ENCODE assay signal across 1 cellular context in the genomic region with DNA sequence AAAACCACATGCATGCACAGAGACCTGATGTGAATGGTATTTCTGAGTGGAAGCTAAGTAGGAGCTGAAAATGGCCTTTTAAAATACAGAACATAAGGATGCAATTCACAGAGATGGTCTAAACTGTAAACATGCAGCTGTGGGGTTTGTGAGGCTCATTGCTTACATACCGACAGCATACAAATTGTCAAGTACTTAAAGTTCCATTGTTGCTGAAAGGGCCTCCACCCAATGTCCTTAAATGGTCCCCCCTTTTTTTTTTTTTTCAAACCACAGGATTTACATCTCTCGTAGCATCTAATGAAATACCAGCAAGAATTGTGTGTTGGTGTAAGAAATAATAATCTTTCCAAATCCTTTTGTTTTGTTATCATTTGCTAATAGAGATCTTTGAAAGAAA.
TF ChIP-seq lines count a peak whose summit lies in the region.

No MANE protein-coding gene starts in this region.

TF ChIP-seq in WTC11, 78 proteins besides CTCF, POLR2A, EP300 and RAD21 (continued from another document):
- TF ChIP-seq, protein P1, sequence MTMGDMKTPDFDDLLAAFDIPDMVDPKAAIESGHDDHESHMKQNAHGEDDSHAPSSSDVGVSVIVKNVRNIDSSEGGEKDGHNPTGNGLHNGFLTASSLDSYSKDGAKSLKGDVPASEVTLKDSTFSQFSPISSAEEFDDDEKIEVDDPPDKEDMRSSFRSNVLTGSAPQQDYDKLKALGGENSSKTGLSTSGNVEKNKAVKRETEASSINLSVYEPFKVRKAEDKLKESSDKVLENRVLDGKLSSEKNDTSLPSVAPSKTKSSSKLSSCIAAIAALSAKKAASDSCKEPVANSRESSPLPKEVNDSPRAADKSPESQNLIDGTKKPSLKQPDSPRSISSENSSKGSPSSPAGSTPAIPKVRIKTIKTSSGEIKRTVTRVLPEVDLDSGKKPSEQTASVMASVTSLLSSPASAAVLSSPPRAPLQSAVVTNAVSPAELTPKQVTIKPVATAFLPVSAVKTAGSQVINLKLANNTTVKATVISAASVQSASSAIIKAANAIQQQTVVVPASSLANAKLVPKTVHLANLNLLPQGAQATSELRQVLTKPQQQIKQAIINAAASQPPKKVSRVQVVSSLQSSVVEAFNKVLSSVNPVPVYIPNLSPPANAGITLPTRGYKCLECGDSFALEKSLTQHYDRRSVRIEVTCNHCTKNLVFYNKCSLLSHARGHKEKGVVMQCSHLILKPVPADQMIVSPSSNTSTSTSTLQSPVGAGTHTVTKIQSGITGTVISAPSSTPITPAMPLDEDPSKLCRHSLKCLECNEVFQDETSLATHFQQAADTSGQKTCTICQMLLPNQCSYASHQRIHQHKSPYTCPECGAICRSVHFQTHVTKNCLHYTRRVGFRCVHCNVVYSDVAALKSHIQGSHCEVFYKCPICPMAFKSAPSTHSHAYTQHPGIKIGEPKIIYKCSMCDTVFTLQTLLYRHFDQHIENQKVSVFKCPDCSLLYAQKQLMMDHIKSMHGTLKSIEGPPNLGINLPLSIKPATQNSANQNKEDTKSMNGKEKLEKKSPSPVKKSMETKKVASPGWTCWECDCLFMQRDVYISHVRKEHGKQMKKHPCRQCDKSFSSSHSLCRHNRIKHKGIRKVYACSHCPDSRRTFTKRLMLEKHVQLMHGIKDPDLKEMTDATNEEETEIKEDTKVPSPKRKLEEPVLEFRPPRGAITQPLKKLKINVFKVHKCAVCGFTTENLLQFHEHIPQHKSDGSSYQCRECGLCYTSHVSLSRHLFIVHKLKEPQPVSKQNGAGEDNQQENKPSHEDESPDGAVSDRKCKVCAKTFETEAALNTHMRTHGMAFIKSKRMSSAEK (CRISPR knock-in tag; IDR thresholded peaks at IDR 0.05; ENCODE audit: borderline replicate concordance), result no peak
- TF ChIP-seq, protein P2, sequence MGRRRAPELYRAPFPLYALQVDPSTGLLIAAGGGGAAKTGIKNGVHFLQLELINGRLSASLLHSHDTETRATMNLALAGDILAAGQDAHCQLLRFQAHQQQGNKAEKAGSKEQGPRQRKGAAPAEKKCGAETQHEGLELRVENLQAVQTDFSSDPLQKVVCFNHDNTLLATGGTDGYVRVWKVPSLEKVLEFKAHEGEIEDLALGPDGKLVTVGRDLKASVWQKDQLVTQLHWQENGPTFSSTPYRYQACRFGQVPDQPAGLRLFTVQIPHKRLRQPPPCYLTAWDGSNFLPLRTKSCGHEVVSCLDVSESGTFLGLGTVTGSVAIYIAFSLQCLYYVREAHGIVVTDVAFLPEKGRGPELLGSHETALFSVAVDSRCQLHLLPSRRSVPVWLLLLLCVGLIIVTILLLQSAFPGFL (CRISPR knock-in tag; IDR thresholded peaks at IDR 0.05; ENCODE audit: borderline replicate concordance), result no peak
- TF ChIP-seq MXD4 (CRISPR knock-in tag; IDR thresholded peaks at IDR 0.05; ENCODE audit: borderline replicate concordance), result no peak
- TF ChIP-seq NFATC4 (CRISPR knock-in tag; IDR thresholded peaks at IDR 0.05), result no peak
- TF ChIP-seq, protein P3, sequence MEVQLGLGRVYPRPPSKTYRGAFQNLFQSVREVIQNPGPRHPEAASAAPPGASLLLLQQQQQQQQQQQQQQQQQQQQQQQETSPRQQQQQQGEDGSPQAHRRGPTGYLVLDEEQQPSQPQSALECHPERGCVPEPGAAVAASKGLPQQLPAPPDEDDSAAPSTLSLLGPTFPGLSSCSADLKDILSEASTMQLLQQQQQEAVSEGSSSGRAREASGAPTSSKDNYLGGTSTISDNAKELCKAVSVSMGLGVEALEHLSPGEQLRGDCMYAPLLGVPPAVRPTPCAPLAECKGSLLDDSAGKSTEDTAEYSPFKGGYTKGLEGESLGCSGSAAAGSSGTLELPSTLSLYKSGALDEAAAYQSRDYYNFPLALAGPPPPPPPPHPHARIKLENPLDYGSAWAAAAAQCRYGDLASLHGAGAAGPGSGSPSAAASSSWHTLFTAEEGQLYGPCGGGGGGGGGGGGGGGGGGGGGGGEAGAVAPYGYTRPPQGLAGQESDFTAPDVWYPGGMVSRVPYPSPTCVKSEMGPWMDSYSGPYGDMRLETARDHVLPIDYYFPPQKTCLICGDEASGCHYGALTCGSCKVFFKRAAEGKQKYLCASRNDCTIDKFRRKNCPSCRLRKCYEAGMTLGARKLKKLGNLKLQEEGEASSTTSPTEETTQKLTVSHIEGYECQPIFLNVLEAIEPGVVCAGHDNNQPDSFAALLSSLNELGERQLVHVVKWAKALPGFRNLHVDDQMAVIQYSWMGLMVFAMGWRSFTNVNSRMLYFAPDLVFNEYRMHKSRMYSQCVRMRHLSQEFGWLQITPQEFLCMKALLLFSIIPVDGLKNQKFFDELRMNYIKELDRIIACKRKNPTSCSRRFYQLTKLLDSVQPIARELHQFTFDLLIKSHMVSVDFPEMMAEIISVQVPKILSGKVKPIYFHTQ (CRISPR knock-in tag; IDR thresholded peaks at IDR 0.05), result no peak
- no peak for TF ChIP-seq CDX4 (CRISPR knock-in tag; IDR thresholded peaks at IDR 0.05; ENCODE audit: borderline replicate concordance)
- TF ChIP-seq ZNF416 (CRISPR knock-in tag; IDR thresholded peaks at IDR 0.05), result no peak
- TF ChIP-seq ZNF138 (CRISPR knock-in tag; conservative IDR thresholded peaks at IDR 0.05), result no peak
- no peak for TF ChIP-seq RELA (CRISPR knock-in tag; IDR thresholded peaks at IDR 0.05; ENCODE audit: borderline replicate concordance)
- TF ChIP-seq FOXP1 (CRISPR knock-in tag; IDR thresholded peaks at IDR 0.05; ENCODE audit: borderline replicate concordance), result no peak
- TF ChIP-seq NR3C1 (CRISPR knock-in tag; conservative IDR thresholded peaks at IDR 0.05; ENCODE audit: low read depth), result no peak
- no peak for TF ChIP-seq ZNF671 (CRISPR knock-in tag; IDR thresholded peaks at IDR 0.05)
- TF ChIP-seq CREM (CRISPR knock-in tag; IDR thresholded peaks at IDR 0.05), result no peak
- TF ChIP-seq IRF1 (CRISPR knock-in tag; IDR thresholded peaks at IDR 0.05), result no peak
